Comparison of ENCODE assay signal across 18 cellular contexts in genomic region chr17:59487161-59487873, GRCh38.
DNase-seq lines count a peak whose midpoint lies in the region; ATAC-seq and TF ChIP-seq lines count a peak whose summit lies in the region.
"Had no signal": no experiment of that assay in that cellular context is flagged by ENCODE, and none has a peak within 500 bp of the region (broad histone marks: within the 10 kb centered on the region; RNA-seq: fewer than 3 reads in every experiment).

No MANE protein-coding gene starts in this region.

- peaks cover 5 to 8% (median 5%) of the 10 kb centered on the region in 3 donors for H3K27me3 Mint-ChIP-seq in immature natural killer cell (ENCODE audit: low read depth in 3 of 3)

- H3K36me3 ChIP-seq in ovary (no peaks in the 10 kb centered on the region), mucosa of descending colon (ENCODE audit: low read depth) (no peaks in the 10 kb centered on the region)

- H3K4me1 ChIP-seq in ovary (ENCODE audit: insufficient read depth) (no peaks in the 10 kb centered on the region), mucosa of descending colon (ENCODE audit: low read depth) (no peaks in the 10 kb centered on the region)

- intact Hi-C loops in ovary (cut with DNase I): no loop called here
- intact Hi-C loops in mucosa of descending colon (cut with DNase I, micrococcal nuclease): no loop called here

- no peak overlapping the region for H3K27ac ChIP-seq in ovary
- H3K27ac ChIP-seq: C4-2B had no signal

- DNase-seq in G401 (ENCODE audit: low spot score) (peak; percentile 77), NCI-H82 (lab: John Stamatoyannopoulos, UW) (peak; percentile 81), fibroblast of gingiva (ENCODE audit: low read depth) (peak; percentile 48), superior temporal gyrus (ENCODE audit: extremely low spot score) (peak; percentile 64), immature natural killer cell (no peak), ovary (no peak), mucosa of descending colon (no peak)
- DNase-seq: activated CD4-positive, alpha-beta T cell treated with anti-CD3 and anti-CD28 coated beads, Interleukin-2, amount 50 U/mL, for 48 hours; amniotic stem cell; erythroblast; Karpas-422; NCI-H187 treated with DMSO at 0.1 percent for 48 hours; NCI-H526; occipital lobe; small intestine; stimulated activated naive CD4-positive, alpha-beta T cell treated with Interleukin-2 at 50 U/mL for 16 hours had no signal

- H3K4me3 ChIP-seq in ovary (no peak overlapping the region), mucosa of descending colon (no peak overlapping the region)

- no peak for ATAC-seq in mucosa of descending colon
- ATAC-seq: SK-N-SH treated with all-trans-retinoic acid at 6 μM for 48 hours had no signal

- no peak for TF ChIP-seq CTCF in ovary (IDR thresholded peaks at IDR 0.05)
- TF ChIP-seq CTCF in mucosa of descending colon (IDR thresholded peaks at IDR 0.05): no peak

- 55 to 73% (median 59%) methylated on average over 7 of the region's 7 CpGs for WGBS in ovary, 3 donors

- TF ChIP-seq EP300 in ovary (IDR thresholded peaks at IDR 0.05): no peak

- no peaks in the 10 kb centered on the region for H3K9me3 ChIP-seq in ovary
- H3K9me3 ChIP-seq in mucosa of descending colon: no peaks in the 10 kb centered on the region

- peaks cover 8 to 12% of the 10 kb centered on the region in 2 donors for H3K4me1 Mint-ChIP-seq in immature natural killer cell

- H3K4me3 Mint-ChIP-seq in immature natural killer cell: no peak overlapping the region

- in situ Hi-C loops in G401 (cut with HindIII; ENCODE audit: low sequenced_read_pairs): no loop called here

- H3K27me3 ChIP-seq in ovary: no peaks in the 10 kb centered on the region

- no peak for TF ChIP-seq POLR2A in ovary (IDR thresholded peaks at IDR 0.05)

- no peaks in the 10 kb centered on the region for H3K36me3 Mint-ChIP-seq in immature natural killer cell

- no peaks in the 10 kb centered on the region for H3K9me3 Mint-ChIP-seq in immature natural killer cell

- no peak overlapping the region for H3K27ac Mint-ChIP-seq in immature natural killer cell

Comparison
In these comparisons a context has a peak if more than half of its experiments do, and no peak if none do; other contexts are left out.
1. DNase-seq: peak in G401 (single experiment), NCI-H82 (single experiment), fibroblast of gingiva (single experiment) and superior temporal gyrus (single experiment); none in immature natural killer cell (0 of 3), ovary (0 of 5) and mucosa of descending colon (0 of 3).